14 cellular contexts compared by ENCODE assay signal in genomic region chr10:33095867-33096479, GRCh38.
A peak's percentile ranks its signal among the peaks of the same experiment; 100 is the strongest.
DNase-seq lines count a peak whose midpoint lies in the region; ATAC-seq and TF ChIP-seq lines count a peak whose summit lies in the region.
"Had no signal": no experiment of that assay in that cellular context is flagged by ENCODE, and none has a peak within 500 bp of the region (broad histone marks: within the 10 kb centered on the region; RNA-seq: fewer than 3 reads in every experiment).

No MANE protein-coding gene starts in this region.

- intact Hi-C loops in activated B cell treated with CpG ODN at 0.5 μM for 24 hours (cut with micrococcal nuclease) (loop anchor here (5.0 to 10.0 kb wide), 3 partner anchors 64 to 1041 kb away; partner anchors contain the start of genes ITGB1 and KIF5B), heart left ventricle (cut with DNase I) (no loop called here), esophagus muscularis mucosa (cut with DNase I) (no loop called here)
- intact Hi-C loops in activated CD4-positive, alpha-beta memory T cell treated with anti-CD3 and anti-CD28 coated beads for 36 hours (cut with micrococcal nuclease), result no loop called here

- DNase-seq in activated B cell treated with CpG ODN at 0.5 μM for 24 hours (no peak), heart left ventricle (no peak), esophagus muscularis mucosa (ENCODE audit: extremely low spot score) (no peak)
- DNase-seq in activated naive CD4-positive, alpha-beta T cell (lab: John Stamatoyannopoulos, UW), result no peak
- DNase-seq in activated CD4-positive, alpha-beta memory T cell treated with anti-CD3 and anti-CD28 coated beads for 36 hours, result no peak
- DNase-seq: DMS53; NCI-H2107; stimulated activated naive CD4-positive, alpha-beta T cell treated with Interleukin-2 at 50 U/mL for 16 hours had no signal

- H3K4me3 ChIP-seq in heart left ventricle (no peak overlapping the region), esophagus muscularis mucosa (no peak overlapping the region)
- H3K4me3 ChIP-seq: SK-N-MC had no signal

- no peak for TF ChIP-seq CTCF in activated B cell treated with CpG ODN at 0.5 μM for 24 hours (IDR thresholded peaks at IDR 0.05)
- no peak for TF ChIP-seq CTCF in heart left ventricle (IDR thresholded peaks at IDR 0.05)
- TF ChIP-seq CTCF in esophagus muscularis mucosa (IDR thresholded peaks at IDR 0.05), result no peak

- H3K36me3 Mint-ChIP-seq in activated B cell treated with CpG ODN at 0.5 μM for 24 hours (ENCODE audit: low read depth), result peaks cover 10% of the 10 kb centered on the region
- H3K36me3 Mint-ChIP-seq in activated CD4-positive, alpha-beta memory T cell treated with anti-CD3 and anti-CD28 coated beads for 36 hours, result peaks cover 27% of the 10 kb centered on the region

- H3K4me3 Mint-ChIP-seq in activated B cell treated with CpG ODN at 0.5 μM for 24 hours, result peak overlapping the region; percentile 36
- no peak overlapping the region for H3K4me3 Mint-ChIP-seq in activated CD4-positive, alpha-beta memory T cell treated with anti-CD3 and anti-CD28 coated beads for 36 hours
- H3K4me3 Mint-ChIP-seq: brain, mesothelial cell of epicardium had no signal

- H3K4me1 ChIP-seq in heart left ventricle (peaks cover 0 to 8% (median 0%) of the 10 kb centered on the region in 12 donors), esophagus muscularis mucosa (peaks cover 0 to 4% (median 0%) of the 10 kb centered on the region in 4 donors)

- TF ChIP-seq POLR2A in heart left ventricle (IDR thresholded peaks at IDR 0.05) (no peak), esophagus muscularis mucosa (IDR thresholded peaks at IDR 0.05; ENCODE audit: low read depth) (no peak)

- whole genome bisulfite sequencing in heart left ventricle, 4 donors, result 63 to 73% (median 68%) methylated on average over 4 of the region's 4 CpGs
- WGBS in esophagus muscularis mucosa, result 63% methylated on average over 4 of the region's 4 CpGs

- ATAC-seq in GM18517 (IDR thresholded peaks at IDR 0.05; ENCODE audit: unreplicated experiment) (peak; percentile 88), GM21526 (IDR thresholded peaks at IDR 0.05; ENCODE audit: low FRiP score, unreplicated experiment) (peak; percentile 77), HG03135 (IDR thresholded peaks at IDR 0.05; ENCODE audit: unreplicated experiment) (peak; percentile 79), activated B cell treated with CpG ODN at 0.5 μM for 24 hours (ENCODE audit: low read depth) (peak; percentile 66), heart left ventricle (no peak)

- H3K9me3 Mint-ChIP-seq in activated B cell treated with CpG ODN at 0.5 μM for 24 hours, result peaks cover 10% of the 10 kb centered on the region
- H3K9me3 Mint-ChIP-seq in activated CD4-positive, alpha-beta memory T cell treated with anti-CD3 and anti-CD28 coated beads for 36 hours, result peaks cover 22% of the 10 kb centered on the region

- H3K27ac Mint-ChIP-seq in activated B cell treated with CpG ODN at 0.5 μM for 24 hours, result peak overlapping the region; percentile 72
- H3K27ac Mint-ChIP-seq in activated CD4-positive, alpha-beta memory T cell treated with anti-CD3 and anti-CD28 coated beads for 36 hours, result no peak overlapping the region
- H3K27ac Mint-ChIP-seq: brain, mesothelial cell of epicardium had no signal

- H3K9me3 ChIP-seq in heart left ventricle, result peaks cover 0 to 12% (median 0%) of the 10 kb centered on the region in 12 donors
- H3K9me3 ChIP-seq in esophagus muscularis mucosa, result no peaks in the 10 kb centered on the region

- H3K27me3 Mint-ChIP-seq in activated B cell treated with CpG ODN at 0.5 μM for 24 hours, result no peaks in the 10 kb centered on the region
- no peaks in the 10 kb centered on the region for H3K27me3 Mint-ChIP-seq in activated CD4-positive, alpha-beta memory T cell treated with anti-CD3 and anti-CD28 coated beads for 36 hours
- H3K27me3 Mint-ChIP-seq: brain had no signal

- H3K36me3 ChIP-seq in heart left ventricle, result no peaks in the 10 kb centered on the region
- no peaks in the 10 kb centered on the region for H3K36me3 ChIP-seq in esophagus muscularis mucosa

- peaks cover 73% of the 10 kb centered on the region for H3K4me1 Mint-ChIP-seq in activated B cell treated with CpG ODN at 0.5 μM for 24 hours
- peaks cover 59% of the 10 kb centered on the region for H3K4me1 Mint-ChIP-seq in activated CD4-positive, alpha-beta memory T cell treated with anti-CD3 and anti-CD28 coated beads for 36 hours (ENCODE audit: low read depth)

- CTCF ChIA-PET in activated B cell treated with CpG ODN at 0.5 μM for 24 hours (lab: Charles Lee), result interaction anchor here (1.3 kb wide), 1 partner anchor 97 kb away, joined by 4 read pairs; no protein-coding TSS in a partner anchor
- CTCF ChIA-PET in activated CD4-positive, alpha-beta memory T cell treated with anti-CD3 and anti-CD28 coated beads for 36 hours (lab: Charles Lee), result interaction anchor here (1.0 to 1.4 kb wide), 4 partner anchors 14 to 60 kb away, joined by 3 to 4 read pairs (median 3); no protein-coding TSS in a partner anchor

- POLR2A ChIA-PET in activated B cell treated with CpG ODN at 0.5 μM for 24 hours (lab: Charles Lee), result interaction anchor here (0.5 kb wide), 1 partner anchor 1041 kb away, joined by 3 read pairs; no protein-coding TSS in a partner anchor
- POLR2A ChIA-PET in activated CD4-positive, alpha-beta memory T cell treated with anti-CD3 and anti-CD28 coated beads for 36 hours (lab: Charles Lee), result interaction anchor here (1.4 kb wide), 1 partner anchor 14 kb away, joined by 4 read pairs; no protein-coding TSS in a partner anchor

- peaks cover 0 to 10% (median 0%) of the 10 kb centered on the region in 9 donors for H3K27me3 ChIP-seq in heart left ventricle
- H3K27me3 ChIP-seq in esophagus muscularis mucosa, result no peaks in the 10 kb centered on the region

- no peak overlapping the region for H3K27ac ChIP-seq in heart left ventricle
- H3K27ac ChIP-seq in esophagus muscularis mucosa (replicated peaks in 1 of 4), result no peak overlapping the region
- H3K27ac ChIP-seq: SK-N-MC had no signal

- no peak for TF ChIP-seq EP300 in esophagus muscularis mucosa (IDR thresholded peaks at IDR 0.05)

Comparison
In these comparisons a context has a peak if more than half of its experiments do, and no peak if none do; other contexts are left out.
1. ATAC-seq: peak in GM18517 (single experiment), GM21526 (single experiment), HG03135 (single experiment) and activated B cell treated with CpG ODN at 0.5 μM for 24 hours (single experiment); none in heart left ventricle (0 of 4).